Comparison of ENCODE assay signal across 19 cellular contexts in genomic region chr12:104281636-104282035, GRCh38. TPM values are rescaled to one million over a fixed set of nuclear protein-coding genes. Genes with fewer than 3 reads are reported as not detected.
DNase-seq lines count a peak whose midpoint lies in the region; ATAC-seq, FAIRE-seq and TF ChIP-seq lines count a peak whose summit lies in the region.
"Had no signal": no experiment of that assay in that cellular context is flagged by ENCODE, and none has a peak within 500 bp of the region (broad histone marks: within the 10 kb centered on the region; RNA-seq: fewer than 3 reads in every experiment).

No MANE protein-coding gene starts in this region.

- TF ChIP-seq CTCF in fibroblast of mammary gland (conservative IDR thresholded peaks at IDR 0.05; ENCODE audit: control insufficient read depth, insufficient read depth, low read depth, low read length), result no peak

- no peaks in the 10 kb centered on the region for H3K9me3 ChIP-seq in SJSA1 (replicated peaks)
- H3K9me3 ChIP-seq: suprapubic skin had no signal

- FAIRE-seq in H54 (lab: Jason Lieb, UNC), result peak; percentile 43
- FAIRE-seq: bronchial epithelial cell, GM12892 had no signal

- DNase-seq in A172 (ENCODE audit: low spot score) (peak; percentile 64), H54 (ENCODE audit: insufficient read length, low spot score) (no peak), SJSA1 (ENCODE audit: low read depth in 1 of 2, low spot score in 2 of 2) (no peak), fibroblast of mammary gland (ENCODE audit: low read depth) (peak; percentile 38), SW480 (ENCODE audit: low spot score) (no peak), NCI-H1092 treated with DMSO at 0.1 percent for 48 hours (lab: John Stamatoyannopoulos, UW) (no peak), NCI-H1694 treated with DMSO at 0.1 percent for 48 hours (lab: John Stamatoyannopoulos, UW) (no peak)
- DNase-seq: ACHN; activated CD8-positive, alpha-beta memory T cell treated with anti-CD3 and anti-CD28 coated beads for 24 hours; erythroblast; Kasumi-1; NCI-H1417 treated with DMSO at 0.1 percent for 48 hours; NCI-H2171 treated with DMSO at 0.1 percent for 48 hours had no signal

- H3K4me3 ChIP-seq in SJSA1 (no peak overlapping the region), fibroblast of mammary gland (ENCODE audit: control insufficient read depth, low read depth, low read length) (no peak overlapping the region)
- H3K4me3 ChIP-seq: neural progenitor cell, suprapubic skin had no signal

- no peaks in the 10 kb centered on the region for H3K27me3 ChIP-seq in SJSA1 (replicated peaks)
- H3K27me3 ChIP-seq: neural progenitor cell, suprapubic skin had no signal

- ATAC-seq in GM18502 (IDR thresholded peaks at IDR 0.05; ENCODE audit: poor library complexity, unreplicated experiment), result no peak
- ATAC-seq: left lobe of liver had no signal

- no peaks in the 10 kb centered on the region for H3K36me3 ChIP-seq in SJSA1
- H3K36me3 ChIP-seq: neural progenitor cell, suprapubic skin had no signal

- peak overlapping the region; percentile 34; the same call in 1 of the 2 replicates for H3K27ac ChIP-seq in SJSA1
- H3K27ac ChIP-seq: neural progenitor cell, suprapubic skin had no signal

- no peak for TF ChIP-seq POLR2A in H54 (IDR thresholded peaks at IDR 0.05; ENCODE audit: low read depth, low read length)

- peaks cover 69% of the 10 kb centered on the region for H3K4me1 ChIP-seq in SJSA1 (replicated peaks)

RNA-seq across cellular contexts. Expression of gene EID3, which starts 21.9 kb away (rescaled TPM):
- 1.1 and 5.7 TPM in 2 replicates for total RNA-seq in A172 (2014; rRNA removed; shearing (Covaris generic))
- total RNA-seq in SJSA1 (2014; rRNA removed; shearing (Covaris generic)), result 2.1 and 4.8 TPM in 2 replicates

Comparison
In these comparisons a context has a peak if more than half of its experiments do, and no peak if none do; other contexts are left out.
1. DNase-seq: peak in A172 (single experiment) and fibroblast of mammary gland (single experiment); none in H54 (single experiment), SJSA1 (0 of 2), SW480 (single experiment), NCI-H1092 treated with DMSO at 0.1 percent for 48 hours (single experiment) and NCI-H1694 treated with DMSO at 0.1 percent for 48 hours (single experiment).